2 cellular contexts compared by ENCODE assay signal in genomic region chr17:49338883-49339282, GRCh38.
TF ChIP-seq lines count a peak whose summit lies in the region.

No MANE protein-coding gene starts in this region.

TF ChIP-seq in SK-N-SH, 30 proteins besides CTCF, POLR2A, EP300 and RAD21:
- TF ChIP-seq POLR2AphosphoS5 (IDR thresholded peaks at IDR 0.05; ENCODE audit: low read depth, low read length), result no peak
- TF ChIP-seq EZH2phosphoT487 (IDR thresholded peaks at IDR 0.05; ENCODE audit: borderline replicate concordance, low read depth), result no peak
- no peak for TF ChIP-seq RXRA (IDR thresholded peaks at IDR 0.05; ENCODE audit: borderline replicate concordance, low read depth)
- TF ChIP-seq RCOR1 (IDR thresholded peaks at IDR 0.05; ENCODE audit: low read length), result no peak
- no peak for TF ChIP-seq JUND (IDR thresholded peaks at IDR 0.05)
- TF ChIP-seq SMC3 (IDR thresholded peaks at IDR 0.05; ENCODE audit: low read depth, low read length), result no peak
- TF ChIP-seq, protein P1, sequence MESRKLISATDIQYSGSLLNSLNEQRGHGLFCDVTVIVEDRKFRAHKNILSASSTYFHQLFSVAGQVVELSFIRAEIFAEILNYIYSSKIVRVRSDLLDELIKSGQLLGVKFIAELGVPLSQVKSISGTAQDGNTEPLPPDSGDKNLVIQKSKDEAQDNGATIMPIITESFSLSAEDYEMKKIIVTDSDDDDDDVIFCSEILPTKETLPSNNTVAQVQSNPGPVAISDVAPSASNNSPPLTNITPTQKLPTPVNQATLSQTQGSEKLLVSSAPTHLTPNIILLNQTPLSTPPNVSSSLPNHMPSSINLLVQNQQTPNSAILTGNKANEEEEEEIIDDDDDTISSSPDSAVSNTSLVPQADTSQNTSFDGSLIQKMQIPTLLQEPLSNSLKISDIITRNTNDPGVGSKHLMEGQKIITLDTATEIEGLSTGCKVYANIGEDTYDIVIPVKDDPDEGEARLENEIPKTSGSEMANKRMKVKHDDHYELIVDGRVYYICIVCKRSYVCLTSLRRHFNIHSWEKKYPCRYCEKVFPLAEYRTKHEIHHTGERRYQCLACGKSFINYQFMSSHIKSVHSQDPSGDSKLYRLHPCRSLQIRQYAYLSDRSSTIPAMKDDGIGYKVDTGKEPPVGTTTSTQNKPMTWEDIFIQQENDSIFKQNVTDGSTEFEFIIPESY (IDR thresholded peaks at IDR 0.05; ENCODE audit: borderline replicate concordance, low read depth), result no peak
- no peak for TF ChIP-seq TCF12 (IDR thresholded peaks at IDR 0.05)
- no peak for TF ChIP-seq CHD2 (IDR thresholded peaks at IDR 0.05; ENCODE audit: low read length, partially characterized antibody)
- no peak for TF ChIP-seq YY1 (IDR thresholded peaks at IDR 0.05; ENCODE audit: low read depth)
- TF ChIP-seq FOXM1 (IDR thresholded peaks at IDR 0.05; ENCODE audit: low read depth), result no peak
- TF ChIP-seq, protein P2, sequence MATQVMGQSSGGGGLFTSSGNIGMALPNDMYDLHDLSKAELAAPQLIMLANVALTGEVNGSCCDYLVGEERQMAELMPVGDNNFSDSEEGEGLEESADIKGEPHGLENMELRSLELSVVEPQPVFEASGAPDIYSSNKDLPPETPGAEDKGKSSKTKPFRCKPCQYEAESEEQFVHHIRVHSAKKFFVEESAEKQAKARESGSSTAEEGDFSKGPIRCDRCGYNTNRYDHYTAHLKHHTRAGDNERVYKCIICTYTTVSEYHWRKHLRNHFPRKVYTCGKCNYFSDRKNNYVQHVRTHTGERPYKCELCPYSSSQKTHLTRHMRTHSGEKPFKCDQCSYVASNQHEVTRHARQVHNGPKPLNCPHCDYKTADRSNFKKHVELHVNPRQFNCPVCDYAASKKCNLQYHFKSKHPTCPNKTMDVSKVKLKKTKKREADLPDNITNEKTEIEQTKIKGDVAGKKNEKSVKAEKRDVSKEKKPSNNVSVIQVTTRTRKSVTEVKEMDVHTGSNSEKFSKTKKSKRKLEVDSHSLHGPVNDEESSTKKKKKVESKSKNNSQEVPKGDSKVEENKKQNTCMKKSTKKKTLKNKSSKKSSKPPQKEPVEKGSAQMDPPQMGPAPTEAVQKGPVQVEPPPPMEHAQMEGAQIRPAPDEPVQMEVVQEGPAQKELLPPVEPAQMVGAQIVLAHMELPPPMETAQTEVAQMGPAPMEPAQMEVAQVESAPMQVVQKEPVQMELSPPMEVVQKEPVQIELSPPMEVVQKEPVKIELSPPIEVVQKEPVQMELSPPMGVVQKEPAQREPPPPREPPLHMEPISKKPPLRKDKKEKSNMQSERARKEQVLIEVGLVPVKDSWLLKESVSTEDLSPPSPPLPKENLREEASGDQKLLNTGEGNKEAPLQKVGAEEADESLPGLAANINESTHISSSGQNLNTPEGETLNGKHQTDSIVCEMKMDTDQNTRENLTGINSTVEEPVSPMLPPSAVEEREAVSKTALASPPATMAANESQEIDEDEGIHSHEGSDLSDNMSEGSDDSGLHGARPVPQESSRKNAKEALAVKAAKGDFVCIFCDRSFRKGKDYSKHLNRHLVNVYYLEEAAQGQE (IDR thresholded peaks at IDR 0.05; ENCODE audit: low read depth, low read length), result no peak
- TF ChIP-seq MXI1 (IDR thresholded peaks at IDR 0.05; ENCODE audit: low read depth, low read length), result no peak
- TF ChIP-seq FOXJ3 (CRISPR knock-in tag; IDR thresholded peaks at IDR 0.05), result no peak
- no peak for TF ChIP-seq MEF2A (IDR thresholded peaks at IDR 0.05; ENCODE audit: borderline replicate concordance, low read depth)
- no peak for TF ChIP-seq GATA2 (CRISPR knock-in tag; IDR thresholded peaks at IDR 0.05)
- TF ChIP-seq, protein P3, sequence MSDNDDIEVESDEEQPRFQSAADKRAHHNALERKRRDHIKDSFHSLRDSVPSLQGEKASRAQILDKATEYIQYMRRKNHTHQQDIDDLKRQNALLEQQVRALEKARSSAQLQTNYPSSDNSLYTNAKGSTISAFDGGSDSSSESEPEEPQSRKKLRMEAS (IDR thresholded peaks at IDR 0.05; ENCODE audit: low read depth), result no peak
TF ChIP-seq in SK-N-SH: peak in this region for 0.

TF ChIP-seq in SK-N-SH treated with all-trans-retinoic acid at 6 μM for 48 hours, 23 proteins besides CTCF, POLR2A, EP300 and RAD21:
- no peak for TF ChIP-seq TCF4 (CRISPR knock-in tag; IDR thresholded peaks at IDR 0.05; ENCODE audit: borderline replicate concordance)
- TF ChIP-seq CSDC2 (CRISPR knock-in tag; IDR thresholded peaks at IDR 0.05), result no peak
- TF ChIP-seq, protein P4, sequence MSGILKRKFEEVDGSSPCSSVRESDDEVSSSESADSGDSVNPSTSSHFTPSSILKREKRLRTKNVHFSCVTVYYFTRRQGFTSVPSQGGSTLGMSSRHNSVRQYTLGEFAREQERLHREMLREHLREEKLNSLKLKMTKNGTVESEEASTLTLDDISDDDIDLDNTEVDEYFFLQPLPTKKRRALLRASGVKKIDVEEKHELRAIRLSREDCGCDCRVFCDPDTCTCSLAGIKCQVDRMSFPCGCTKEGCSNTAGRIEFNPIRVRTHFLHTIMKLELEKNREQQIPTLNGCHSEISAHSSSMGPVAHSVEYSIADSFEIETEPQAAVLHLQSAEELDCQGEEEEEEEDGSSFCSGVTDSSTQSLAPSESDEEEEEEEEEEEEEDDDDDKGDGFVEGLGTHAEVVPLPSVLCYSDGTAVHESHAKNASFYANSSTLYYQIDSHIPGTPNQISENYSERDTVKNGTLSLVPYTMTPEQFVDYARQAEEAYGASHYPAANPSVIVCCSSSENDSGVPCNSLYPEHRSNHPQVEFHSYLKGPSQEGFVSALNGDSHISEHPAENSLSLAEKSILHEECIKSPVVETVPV (CRISPR knock-in tag; IDR thresholded peaks at IDR 0.05), result no peak
- TF ChIP-seq, protein P5, sequence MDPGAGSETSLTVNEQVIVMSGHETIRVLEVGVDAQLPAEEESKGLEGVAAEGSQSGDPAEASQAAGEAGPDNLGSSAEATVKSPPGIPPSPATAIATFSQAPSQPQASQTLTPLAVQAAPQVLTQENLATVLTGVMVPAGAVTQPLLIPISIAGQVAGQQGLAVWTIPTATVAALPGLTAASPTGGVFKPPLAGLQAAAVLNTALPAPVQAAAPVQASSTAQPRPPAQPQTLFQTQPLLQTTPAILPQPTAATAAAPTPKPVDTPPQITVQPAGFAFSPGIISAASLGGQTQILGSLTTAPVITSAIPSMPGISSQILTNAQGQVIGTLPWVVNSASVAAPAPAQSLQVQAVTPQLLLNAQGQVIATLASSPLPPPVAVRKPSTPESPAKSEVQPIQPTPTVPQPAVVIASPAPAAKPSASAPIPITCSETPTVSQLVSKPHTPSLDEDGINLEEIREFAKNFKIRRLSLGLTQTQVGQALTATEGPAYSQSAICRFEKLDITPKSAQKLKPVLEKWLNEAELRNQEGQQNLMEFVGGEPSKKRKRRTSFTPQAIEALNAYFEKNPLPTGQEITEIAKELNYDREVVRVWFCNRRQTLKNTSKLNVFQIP (CRISPR knock-in tag; IDR thresholded peaks at IDR 0.05; ENCODE audit: borderline replicate concordance, low read depth), result no peak
- no peak for TF ChIP-seq GLIS3 (CRISPR knock-in tag; IDR thresholded peaks at IDR 0.05)
- TF ChIP-seq, protein P6, sequence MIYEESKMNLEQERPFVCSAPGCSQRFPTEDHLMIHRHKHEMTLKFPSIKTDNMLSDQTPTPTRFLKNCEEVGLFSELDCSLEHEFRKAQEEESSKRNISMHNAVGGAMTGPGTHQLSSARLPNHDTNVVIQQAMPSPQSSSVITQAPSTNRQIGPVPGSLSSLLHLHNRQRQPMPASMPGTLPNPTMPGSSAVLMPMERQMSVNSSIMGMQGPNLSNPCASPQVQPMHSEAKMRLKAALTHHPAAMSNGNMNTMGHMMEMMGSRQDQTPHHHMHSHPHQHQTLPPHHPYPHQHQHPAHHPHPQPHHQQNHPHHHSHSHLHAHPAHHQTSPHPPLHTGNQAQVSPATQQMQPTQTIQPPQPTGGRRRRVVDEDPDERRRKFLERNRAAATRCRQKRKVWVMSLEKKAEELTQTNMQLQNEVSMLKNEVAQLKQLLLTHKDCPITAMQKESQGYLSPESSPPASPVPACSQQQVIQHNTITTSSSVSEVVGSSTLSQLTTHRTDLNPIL (CRISPR knock-in tag; IDR thresholded peaks at IDR 0.05; ENCODE audit: low read depth), result no peak
- no peak for TF ChIP-seq TOX (CRISPR knock-in tag; IDR thresholded peaks at IDR 0.05; ENCODE audit: borderline replicate concordance)
- no peak for TF ChIP-seq OSR1 (CRISPR knock-in tag; IDR thresholded peaks at IDR 0.05)
- TF ChIP-seq ARNTL (CRISPR knock-in tag; IDR thresholded peaks at IDR 0.05; ENCODE audit: borderline replicate concordance, low read depth), result no peak
- TF ChIP-seq ZNF8 (CRISPR knock-in tag; IDR thresholded peaks at IDR 0.05), result no peak
- TF ChIP-seq, protein P7, sequence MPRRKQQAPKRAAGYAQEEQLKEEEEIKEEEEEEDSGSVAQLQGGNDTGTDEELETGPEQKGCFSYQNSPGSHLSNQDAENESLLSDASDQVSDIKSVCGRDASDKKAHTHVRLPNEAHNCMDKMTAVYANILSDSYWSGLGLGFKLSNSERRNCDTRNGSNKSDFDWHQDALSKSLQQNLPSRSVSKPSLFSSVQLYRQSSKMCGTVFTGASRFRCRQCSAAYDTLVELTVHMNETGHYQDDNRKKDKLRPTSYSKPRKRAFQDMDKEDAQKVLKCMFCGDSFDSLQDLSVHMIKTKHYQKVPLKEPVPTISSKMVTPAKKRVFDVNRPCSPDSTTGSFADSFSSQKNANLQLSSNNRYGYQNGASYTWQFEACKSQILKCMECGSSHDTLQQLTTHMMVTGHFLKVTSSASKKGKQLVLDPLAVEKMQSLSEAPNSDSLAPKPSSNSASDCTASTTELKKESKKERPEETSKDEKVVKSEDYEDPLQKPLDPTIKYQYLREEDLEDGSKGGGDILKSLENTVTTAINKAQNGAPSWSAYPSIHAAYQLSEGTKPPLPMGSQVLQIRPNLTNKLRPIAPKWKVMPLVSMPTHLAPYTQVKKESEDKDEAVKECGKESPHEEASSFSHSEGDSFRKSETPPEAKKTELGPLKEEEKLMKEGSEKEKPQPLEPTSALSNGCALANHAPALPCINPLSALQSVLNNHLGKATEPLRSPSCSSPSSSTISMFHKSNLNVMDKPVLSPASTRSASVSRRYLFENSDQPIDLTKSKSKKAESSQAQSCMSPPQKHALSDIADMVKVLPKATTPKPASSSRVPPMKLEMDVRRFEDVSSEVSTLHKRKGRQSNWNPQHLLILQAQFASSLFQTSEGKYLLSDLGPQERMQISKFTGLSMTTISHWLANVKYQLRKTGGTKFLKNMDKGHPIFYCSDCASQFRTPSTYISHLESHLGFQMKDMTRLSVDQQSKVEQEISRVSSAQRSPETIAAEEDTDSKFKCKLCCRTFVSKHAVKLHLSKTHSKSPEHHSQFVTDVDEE (CRISPR knock-in tag; IDR thresholded peaks at IDR 0.05), result no peak
- no peak for TF ChIP-seq SNAI2 (CRISPR knock-in tag; IDR thresholded peaks at IDR 0.05)
- TF ChIP-seq ZNF70 (CRISPR knock-in tag; IDR thresholded peaks at IDR 0.05), result no peak
- TF ChIP-seq ZFP3 (CRISPR knock-in tag; IDR thresholded peaks at IDR 0.05), result no peak
- TF ChIP-seq ZFP30 (CRISPR knock-in tag; IDR thresholded peaks at IDR 0.05), result no peak
- TF ChIP-seq RARB (CRISPR knock-in tag; IDR thresholded peaks at IDR 0.05), result no peak
- no peak for TF ChIP-seq ZC3H10 (CRISPR knock-in tag; IDR thresholded peaks at IDR 0.05)
- TF ChIP-seq ISL1 (CRISPR knock-in tag; IDR thresholded peaks at IDR 0.05), result no peak
- TF ChIP-seq, protein P8, sequence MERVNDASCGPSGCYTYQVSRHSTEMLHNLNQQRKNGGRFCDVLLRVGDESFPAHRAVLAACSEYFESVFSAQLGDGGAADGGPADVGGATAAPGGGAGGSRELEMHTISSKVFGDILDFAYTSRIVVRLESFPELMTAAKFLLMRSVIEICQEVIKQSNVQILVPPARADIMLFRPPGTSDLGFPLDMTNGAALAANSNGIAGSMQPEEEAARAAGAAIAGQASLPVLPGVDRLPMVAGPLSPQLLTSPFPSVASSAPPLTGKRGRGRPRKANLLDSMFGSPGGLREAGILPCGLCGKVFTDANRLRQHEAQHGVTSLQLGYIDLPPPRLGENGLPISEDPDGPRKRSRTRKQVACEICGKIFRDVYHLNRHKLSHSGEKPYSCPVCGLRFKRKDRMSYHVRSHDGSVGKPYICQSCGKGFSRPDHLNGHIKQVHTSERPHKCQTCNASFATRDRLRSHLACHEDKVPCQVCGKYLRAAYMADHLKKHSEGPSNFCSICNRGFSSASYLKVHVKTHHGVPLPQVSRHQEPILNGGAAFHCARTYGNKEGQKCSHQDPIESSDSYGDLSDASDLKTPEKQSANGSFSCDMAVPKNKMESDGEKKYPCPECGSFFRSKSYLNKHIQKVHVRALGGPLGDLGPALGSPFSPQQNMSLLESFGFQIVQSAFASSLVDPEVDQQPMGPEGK (CRISPR knock-in tag; IDR thresholded peaks at IDR 0.05; ENCODE audit: borderline replicate concordance), result no peak
- TF ChIP-seq PPARA (CRISPR knock-in tag; IDR thresholded peaks at IDR 0.05; ENCODE audit: borderline replicate concordance), result no peak
